ENCODE assay signal across 11 cellular contexts in genomic region chr17:32588982-32589381, GRCh38.
DNase-seq lines count a peak whose midpoint lies in the region; ATAC-seq and TF ChIP-seq lines count a peak whose summit lies in the region.
"Had no signal": no experiment of that assay in that cellular context is flagged by ENCODE, and none has a peak within 500 bp of the region (broad histone marks: within the 10 kb centered on the region; RNA-seq: fewer than 3 reads in every experiment).

No MANE protein-coding gene starts in this region.

- no peak overlapping the region for H3K4me3 ChIP-seq in cardiac muscle cell
- no peak overlapping the region for H3K4me3 ChIP-seq in right cardiac atrium (ENCODE audit: low read length)
- H3K4me3 ChIP-seq in epithelial cell of esophagus (ENCODE audit: low read length) = no peak overlapping the region
- H3K4me3 ChIP-seq: psoas muscle had no signal

- intact Hi-C loops in right cardiac atrium (cut with DNase I) = no loop called here

- ATAC-seq in right cardiac atrium = no peak
- no peak for ATAC-seq in HG03439 (IDR thresholded peaks at IDR 0.05; ENCODE audit: unreplicated experiment)
- ATAC-seq: psoas muscle had no signal

- H3K4me1 ChIP-seq in cardiac muscle cell (ENCODE audit: low read depth) (no peaks in the 10 kb centered on the region), right cardiac atrium (ENCODE audit: control insufficient read depth, insufficient read depth, low read length) (peaks cover 3% of the 10 kb centered on the region)
- H3K4me1 ChIP-seq: psoas muscle had no signal

- H3K9me3 ChIP-seq in cardiac muscle cell (ENCODE audit: low read depth) (no peaks in the 10 kb centered on the region), right cardiac atrium (ENCODE audit: control insufficient read depth, low read length) (no peaks in the 10 kb centered on the region)
- H3K9me3 ChIP-seq: psoas muscle had no signal

- DNase-seq in cardiac muscle cell (ENCODE audit: low read depth in 1 of 2, low spot score in 1 of 2) (no peak), right cardiac atrium (no peak), NAMALWA (ENCODE audit: low spot score) (peak; percentile 36), epithelial cell of esophagus (ENCODE audit: low read depth) (peak; percentile 20), retina (no peak), DMS114 treated with DMSO at 0.1 percent for 48 hours (lab: John Stamatoyannopoulos, UW; ENCODE audit: unreplicated experiment) (no peak)
- DNase-seq in NK-92 treated with Interleukin-12 subunit alpha and Interleukin-12 subunit beta, amount 100 ng/mL, for 24 hours (lab: John Stamatoyannopoulos, UW) = no peak
- DNase-seq: CD4-positive, alpha-beta memory T cell; mesenchymal stem cell; psoas muscle had no signal

- H3K27ac ChIP-seq in cardiac muscle cell (no peak overlapping the region), right cardiac atrium (ENCODE audit: low read length) (no peak overlapping the region)
- H3K27ac ChIP-seq: psoas muscle had no signal

- TF ChIP-seq CTCF in cardiac muscle cell (IDR thresholded peaks at IDR 0.05; ENCODE audit: low read depth, low read length) (peak; percentile 11), epithelial cell of esophagus (IDR thresholded peaks at IDR 0.05; ENCODE audit: insufficient read depth, low read depth, low read length, missing control alignments) (peak; percentile 29)

- H3K27me3 ChIP-seq in cardiac muscle cell (no peaks in the 10 kb centered on the region), right cardiac atrium (ENCODE audit: control insufficient read depth, insufficient read depth) (no peaks in the 10 kb centered on the region)

- WGBS in right cardiac atrium = 83% methylated on average over 6 of the region's 6 CpGs

- no peaks in the 10 kb centered on the region for H3K36me3 ChIP-seq in cardiac muscle cell

Comparison
In these comparisons a context has a peak if more than half of its experiments do, and no peak if none do; other contexts are left out.
1. DNase-seq: peak in NAMALWA (single experiment) and epithelial cell of esophagus (single experiment); none in cardiac muscle cell (0 of 2), right cardiac atrium (0 of 3), retina (single experiment), NK-92 treated with Interleukin-12 subunit alpha and Interleukin-12 subunit beta, amount 100 ng/mL, for 24 hours (single experiment) and DMS114 treated with DMSO at 0.1 percent for 48 hours (single experiment).